Comparison of ENCODE assay signal across 10 cellular contexts in the genomic region with DNA sequence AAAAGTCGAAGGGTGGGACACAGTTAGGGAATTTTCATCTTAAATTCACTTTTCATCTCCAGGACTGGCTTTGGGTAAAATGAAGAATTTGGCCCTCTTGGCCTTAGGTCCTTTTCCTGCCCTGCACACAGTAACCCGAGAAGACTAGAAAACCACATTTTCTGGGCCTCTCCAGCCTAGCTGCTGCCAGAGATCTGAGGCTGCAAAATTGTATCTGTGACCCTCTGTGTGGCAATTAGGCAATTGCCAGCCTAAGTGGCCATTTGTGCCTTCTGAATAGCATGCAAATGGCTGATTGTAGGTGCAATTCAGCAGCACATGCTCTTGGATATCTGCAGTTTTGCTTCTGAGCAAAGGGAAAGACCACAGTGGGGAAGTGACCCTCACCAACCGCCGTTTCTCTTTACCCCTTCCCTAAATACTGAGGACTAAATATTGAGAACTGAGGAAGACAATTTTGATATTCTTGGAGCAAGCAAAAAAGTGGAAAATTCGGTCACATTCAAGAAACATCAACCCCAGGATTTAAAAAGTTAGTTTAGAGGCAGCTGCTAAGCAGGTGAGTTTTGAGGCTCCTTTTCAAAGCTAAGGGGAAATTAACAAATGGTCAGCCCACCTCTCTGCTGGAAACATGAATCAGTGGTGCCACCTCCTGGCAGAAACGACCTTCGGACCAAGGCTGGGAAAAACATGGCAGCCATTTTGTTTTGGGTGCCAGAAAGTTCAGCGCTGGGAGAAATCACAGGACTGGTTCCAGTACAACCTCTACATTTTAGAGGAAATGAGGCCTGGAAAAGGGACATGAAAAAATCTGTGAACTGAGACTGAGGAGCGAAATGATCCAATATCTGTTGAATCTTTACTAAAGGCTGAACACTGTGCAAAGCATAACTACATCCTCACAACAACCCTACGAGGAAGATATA. TPM values are rescaled to one million over a fixed set of nuclear protein-coding genes. Genes with fewer than 3 reads are reported as not detected.
DNase-seq lines count a peak whose midpoint lies in the region; ATAC-seq and TF ChIP-seq lines count a peak whose summit lies in the region.
"Had no signal": no experiment of that assay in that cellular context is flagged by ENCODE, and none has a peak within 500 bp of the region (broad histone marks: within the 10 kb centered on the region; RNA-seq: fewer than 3 reads in every experiment).

No MANE protein-coding gene starts in this region.

- H3K4me3 ChIP-seq in GM12865 (ENCODE audit: low read depth, low read length): no peak overlapping the region
- no peak overlapping the region for H3K4me3 ChIP-seq in MG63

- no peak overlapping the region for H3K27ac Mint-ChIP-seq in activated CD8-positive, alpha-beta T cell treated with anti-CD3 and anti-CD28 coated beads, Interleukin-2, amount 10 ng/mL, durations not matched to agents 7 days and 5 days
- H3K27ac Mint-ChIP-seq: T-helper 1 cell treated with Interleukin-12 subunit alpha and Interleukin-12 subunit beta and Interleukin-4 antibody, amounts not matched to agents 30 μg/mL and 1 μg/mL, for 36 hours had no signal

- peaks cover 9% of the 10 kb centered on the region for H3K27me3 Mint-ChIP-seq in activated CD8-positive, alpha-beta T cell treated with anti-CD3 and anti-CD28 coated beads, Interleukin-2, amount 10 ng/mL, durations not matched to agents 7 days and 5 days (ENCODE audit: low read depth)

- H3K36me3 Mint-ChIP-seq in activated CD8-positive, alpha-beta T cell treated with anti-CD3 and anti-CD28 coated beads, Interleukin-2, amount 10 ng/mL, durations not matched to agents 7 days and 5 days (ENCODE audit: low read depth): no peaks in the 10 kb centered on the region

- no peaks in the 10 kb centered on the region for H3K9me3 ChIP-seq in MG63

- POLR2A ChIA-PET in activated CD8-positive, alpha-beta T cell treated with anti-CD3 and anti-CD28 coated beads, Interleukin-2, amount 10 ng/mL, durations not matched to agents 7 days and 5 days (lab: Charles Lee): no interaction called here

- no peak overlapping the region for H3K4me3 Mint-ChIP-seq in activated CD8-positive, alpha-beta T cell treated with anti-CD3 and anti-CD28 coated beads, Interleukin-2, amount 10 ng/mL, durations not matched to agents 7 days and 5 days
- H3K4me3 Mint-ChIP-seq: T-helper 1 cell treated with Interleukin-12 subunit alpha and Interleukin-12 subunit beta and Interleukin-4 antibody, amounts not matched to agents 30 μg/mL and 1 μg/mL, for 36 hours had no signal

- CTCF ChIA-PET in activated CD8-positive, alpha-beta T cell treated with anti-CD3 and anti-CD28 coated beads, Interleukin-2, amount 10 ng/mL, durations not matched to agents 7 days and 5 days (lab: Charles Lee): interaction anchor here (1.1 to 4.4 kb wide), 6 partner anchors 19 to 150 kb away, joined by 3 to 27 read pairs (median 4); no protein-coding TSS in a partner anchor

- H3K36me3 ChIP-seq in MG63: no peaks in the 10 kb centered on the region

- peak; percentile 47 for TF ChIP-seq CTCF in GM12865 (IDR thresholded peaks at IDR 0.05; ENCODE audit: insufficient read depth, low read depth, low read length, missing control alignments)

- no peak for ATAC-seq in activated CD8-positive, alpha-beta T cell treated with anti-CD3 and anti-CD28 coated beads, Interleukin-2, amount 10 ng/mL, durations not matched to agents 7 days and 5 days
- ATAC-seq in HG02763 (IDR thresholded peaks at IDR 0.05; ENCODE audit: unreplicated experiment) (no peak), GM18517 (IDR thresholded peaks at IDR 0.05; ENCODE audit: unreplicated experiment) (no peak)
- ATAC-seq: right cardiac atrium had no signal

- H3K9me3 Mint-ChIP-seq in activated CD8-positive, alpha-beta T cell treated with anti-CD3 and anti-CD28 coated beads, Interleukin-2, amount 10 ng/mL, durations not matched to agents 7 days and 5 days (ENCODE audit: insufficient read depth): no peaks in the 10 kb centered on the region

- peaks cover 3% of the 10 kb centered on the region for H3K4me1 Mint-ChIP-seq in activated CD8-positive, alpha-beta T cell treated with anti-CD3 and anti-CD28 coated beads, Interleukin-2, amount 10 ng/mL, durations not matched to agents 7 days and 5 days (ENCODE audit: low read depth)

- 0 out of 2 replicates have a peak, but pooled peaks cover 2% of the 10 kb centered on the region for H3K27me3 ChIP-seq in MG63

- DNase-seq in AML-193 (lab: John Stamatoyannopoulos, UW) (peak; percentile 12 to 40), GM12865 (ENCODE audit: low read depth) (peak; percentile 62), MG63 (peak; percentile 52), kidney glomerular epithelial cell (lab: John Stamatoyannopoulos, UW) (peak; percentile 72), amniotic stem cell (lab: John Stamatoyannopoulos, UW) (no peak)
- peak; percentile 30 for DNase-seq in activated CD8-positive, alpha-beta T cell treated with anti-CD3 and anti-CD28 coated beads, Interleukin-2, amount 10 ng/mL, durations not matched to agents 7 days and 5 days

RNA-seq across cellular contexts. Expression of a gene that starts 56.6 kb away (rescaled TPM):
- total RNA-seq in MG63 (2014; rRNA removed; shearing (Covaris generic); ENCODE audit: low replicate concordance): 0.42 and 2.9 TPM in 2 replicates
- total RNA-seq in activated CD8-positive, alpha-beta T cell treated with anti-CD3 and anti-CD28 coated beads, Interleukin-2, amount 10 ng/mL, durations not matched to agents 7 days and 5 days: not detected
